In the genomic region with DNA sequence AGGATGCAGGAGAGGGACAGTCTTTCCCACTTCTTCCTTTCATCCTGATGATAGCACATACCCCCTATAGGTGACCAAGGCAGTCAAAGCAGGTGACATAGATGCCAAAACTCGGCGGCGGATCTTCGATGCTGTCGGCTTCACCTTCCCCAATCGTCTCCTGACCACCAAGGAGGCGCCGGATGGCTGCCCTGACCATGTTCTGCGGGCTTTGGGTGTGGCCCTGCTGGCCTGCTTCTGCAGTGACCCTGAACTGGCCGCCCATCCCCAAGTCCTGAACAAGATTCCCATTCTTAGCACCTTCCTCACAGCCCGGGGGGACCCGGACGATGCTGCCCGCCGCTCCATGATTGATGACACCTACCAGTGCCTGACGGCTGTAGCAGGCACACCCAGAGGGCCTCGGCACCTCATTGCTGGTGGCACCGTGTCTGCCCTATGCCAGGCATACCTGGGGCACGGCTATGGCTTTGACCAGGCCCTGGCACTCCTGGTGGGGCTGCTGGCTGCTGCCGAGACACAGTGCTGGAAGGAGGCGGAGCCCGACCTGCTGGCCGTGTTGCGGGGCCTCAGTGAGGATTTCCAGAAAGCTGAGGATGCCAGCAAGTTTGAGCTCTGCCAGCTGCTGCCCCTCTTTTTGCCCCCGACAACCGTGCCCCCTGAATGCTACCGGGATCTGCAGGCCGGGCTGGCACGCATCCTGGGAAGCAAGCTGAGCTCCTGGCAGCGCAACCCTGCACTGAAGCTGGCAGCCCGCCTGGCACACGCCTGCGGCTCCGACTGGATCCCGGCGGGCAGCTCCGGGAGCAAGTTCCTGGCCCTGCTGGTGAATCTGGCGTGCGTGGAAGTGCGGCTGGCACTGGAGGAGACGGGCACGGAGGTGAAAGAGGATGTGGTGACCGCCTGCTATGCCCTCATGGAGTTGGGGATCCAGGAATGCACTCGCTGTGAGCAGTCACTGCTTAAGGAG, we compare ENCODE assay signal across 11 cellular contexts. TPM values are rescaled to one million over a fixed set of nuclear protein-coding genes. Genes with fewer than 3 reads are reported as not detected.
DNase-seq lines count a peak whose midpoint lies in the region; ATAC-seq, FAIRE-seq and TF ChIP-seq lines count a peak whose summit lies in the region.
"Had no signal": no experiment of that assay in that cellular context is flagged by ENCODE, and none has a peak within 500 bp of the region (broad histone marks: within the 10 kb centered on the region; RNA-seq: fewer than 3 reads in every experiment).

No MANE protein-coding gene starts in this region.

- peaks cover 7% of the 10 kb centered on the region for H3K36me3 ChIP-seq in CD4-positive, alpha-beta memory T cell (ENCODE audit: insufficient read depth, low read length)
- H3K36me3 ChIP-seq in pancreas, result no peaks in the 10 kb centered on the region

- WGBS in pancreas, 2 donors, result 37 to 41% methylated on average over 44 of the region's 44 CpGs

- H3K9me3 ChIP-seq in CD4-positive, alpha-beta memory T cell (ENCODE audit: control insufficient read depth in 1 of 2, low read length in 2 of 2), result no peaks in the 10 kb centered on the region
- no peaks in the 10 kb centered on the region for H3K9me3 ChIP-seq in pancreas

- POLR2A ChIA-PET in CD4-positive, alpha-beta memory T cell (lab: Charles Lee; ENCODE audit: partially characterized antibody), result interaction anchor here (1.2 to 2.1 kb wide), 3 partner anchors 11 to 55 kb away, joined by 3 to 8 read pairs (median 4); no protein-coding TSS in a partner anchor
- POLR2A ChIA-PET in T-cell (lab: Charles Lee), result no interaction called here

- no peaks in the 10 kb centered on the region for H3K9me3 Mint-ChIP-seq in CD4-positive, alpha-beta memory T cell
- no peaks in the 10 kb centered on the region for H3K9me3 Mint-ChIP-seq in T-cell
- H3K9me3 Mint-ChIP-seq: activated T-cell treated with anti-CD3 and anti-CD28 coated beads, Interleukin-2, amount 50 U/mL, for 72 hours; immature natural killer cell had no signal

- CTCF ChIA-PET in CD4-positive, alpha-beta memory T cell (lab: Charles Lee; ENCODE audit: partially characterized antibody), result interaction anchor here (0.6 to 5.3 kb wide), 7 partner anchors 7 to 220 kb away, joined by 3 to 69 read pairs (median 4); no protein-coding TSS in a partner anchor
- CTCF ChIA-PET in T-cell (lab: Charles Lee), result interaction anchor here (1.1 to 2.0 kb wide), 2 partner anchors 109 to 110 kb away, joined by 3 to 7 read pairs; no protein-coding TSS in a partner anchor

- H3K27ac Mint-ChIP-seq in CD4-positive, alpha-beta memory T cell, result peak overlapping the region; percentile 82 to 100 (median 94)
- peak overlapping the region; percentile 23 to 86 for H3K27ac Mint-ChIP-seq in T-cell

- no peaks in the 10 kb centered on the region for H3K27me3 ChIP-seq in CD4-positive, alpha-beta memory T cell (ENCODE audit: insufficient read depth, low read length)
- no peaks in the 10 kb centered on the region for H3K27me3 ChIP-seq in pancreas

- peaks cover 5 to 47% of the 10 kb centered on the region in 2 donors for H3K36me3 Mint-ChIP-seq in CD4-positive, alpha-beta memory T cell
- H3K36me3 Mint-ChIP-seq in T-cell, result peaks cover 7% of the 10 kb centered on the region
- H3K36me3 Mint-ChIP-seq: immature natural killer cell had no signal

- intact Hi-C loops in CD4-positive, alpha-beta memory T cell (cut with micrococcal nuclease), result loop anchor here (10.0 kb wide), 1 partner anchor 84 kb away; the partner anchor contains the start of gene PSMB2
- intact Hi-C loops in head of caudate nucleus (cut with DNase I), result loop anchor here (5.0 kb wide), 1 partner anchor 108 kb away; no protein-coding TSS in a partner anchor
- intact Hi-C loops in pancreas (cut with DNase I), result loop anchor here in 2 of 3 donors (5.0 kb wide), 2 partner anchors 108 to 358 kb away; no protein-coding TSS in a partner anchor

- no peak overlapping the region for H3K4me3 ChIP-seq in CD4-positive, alpha-beta memory T cell (ENCODE audit: low read length in 2 of 2)
- no peak overlapping the region for H3K4me3 ChIP-seq in pancreas

- TF ChIP-seq CTCF in pancreas (IDR thresholded peaks at IDR 0.05), result no peak

- peaks cover 27 to 65% (median 35%) of the 10 kb centered on the region in 4 donors for H3K4me1 Mint-ChIP-seq in CD4-positive, alpha-beta memory T cell
- H3K4me1 Mint-ChIP-seq in T-cell, result peaks cover 54 to 64% (median 58%) of the 10 kb centered on the region in 3 donors

- H3K4me1 ChIP-seq in CD4-positive, alpha-beta memory T cell (ENCODE audit: insufficient read depth, low read length), result peaks cover 29% of the 10 kb centered on the region
- peaks cover 4 to 12% (median 8%) of the 10 kb centered on the region in 3 donors for H3K4me1 ChIP-seq in pancreas

- no peak for DNase-seq in CD4-positive, alpha-beta memory T cell
- DNase-seq in T-cell (no peak), head of caudate nucleus (peak; percentile 63 to 93 (median 84)), pancreas (peak; percentile 71 to 95 (median 84)), COR-L47 (lab: John Stamatoyannopoulos, UW) (no peak), NCI-H748 treated with DMSO at 0.1 percent for 48 hours (lab: John Stamatoyannopoulos, UW) (no peak)
- DNase-seq: activated T-cell treated with anti-CD3 and anti-CD28 coated beads, Interleukin-2, amount 50 U/mL, for 72 hours; immature natural killer cell had no signal

- no peak for ATAC-seq in T-cell (replicated peaks in 1 of 4)
- peak in 2 of 4 donors; percentile 29 to 34 for ATAC-seq in pancreas
- ATAC-seq in GM18511 (IDR thresholded peaks at IDR 0.05; ENCODE audit: unreplicated experiment), result no peak
- ATAC-seq in GM18519 (IDR thresholded peaks at IDR 0.05; ENCODE audit: low FRiP score, unreplicated experiment), result no peak
- ATAC-seq: activated T-cell treated with anti-CD3 and anti-CD28 coated beads, Interleukin-2, amount 50 U/mL, for 72 hours; HCT116 had no signal

- no peak for FAIRE-seq in pancreas (lab: Jason Lieb, UNC)

- peak overlapping the region in 2 of 8 donors; percentile 58 to 61 for H3K4me3 Mint-ChIP-seq in CD4-positive, alpha-beta memory T cell
- no peak overlapping the region for H3K4me3 Mint-ChIP-seq in T-cell

- no peak overlapping the region for H3K27ac ChIP-seq in CD4-positive, alpha-beta memory T cell (ENCODE audit: low read depth, low read length)
- H3K27ac ChIP-seq in pancreas, result no peak overlapping the region

- H3K27me3 Mint-ChIP-seq in CD4-positive, alpha-beta memory T cell, result no peaks in the 10 kb centered on the region
- no peaks in the 10 kb centered on the region for H3K27me3 Mint-ChIP-seq in T-cell

RNA-seq across cellular contexts. Expression of gene NCDN, which starts 2.9 kb away (rescaled TPM):
- total RNA-seq in CD4-positive, alpha-beta memory T cell, result 10 to 100 TPM; 29.7 to 32.2 TPM
- polyA plus RNA-seq in CD4-positive, alpha-beta memory T cell, result 10 to 100 TPM; 13.4 to 18.4 TPM
- total RNA-seq in T-cell, result 10 to 100 TPM; 19.8 to 34.0 (median 31.4) TPM
- total RNA-seq in pancreas, result 10 to 100 TPM in 1 of 6 donors, 1 to 10 TPM in 5; 4.4 to 12.8 (median 6.9) TPM
- 10 to 100 TPM in 1 of 2 donors, 1 to 10 TPM in 1; 7.4 to 11.0 TPM for polyA plus RNA-seq in pancreas

RNA-seq across cellular contexts. Expression of gene KIAA0319L, which starts 3.3 kb away (rescaled TPM):
- total RNA-seq in CD4-positive, alpha-beta memory T cell, result 10 to 100 TPM; 79.4 to 82.9 TPM
- 10 to 100 TPM; 12.7 to 29.2 TPM for polyA plus RNA-seq in CD4-positive, alpha-beta memory T cell
- total RNA-seq in T-cell, result 10 to 100 TPM; 60.8 to 73.7 (median 63.7) TPM
- total RNA-seq in pancreas, result 10 to 100 TPM; 41.7 to 50.8 (median 45.7) TPM
- 10 to 100 TPM; 22.9 to 37.4 TPM for polyA plus RNA-seq in pancreas

RNA-seq across cellular contexts. Expression of gene TFAP2E, which starts 12.6 kb away (rescaled TPM):
- total RNA-seq in CD4-positive, alpha-beta memory T cell, result 1 to 10 TPM; 2.3 to 2.9 TPM
- under 1 TPM in 1 of 2 donors, not detected in 1; 0.23 TPM for polyA plus RNA-seq in CD4-positive, alpha-beta memory T cell
- total RNA-seq in T-cell, result 1 to 10 TPM; 2.8 to 4.6 (median 3.1) TPM
- total RNA-seq in pancreas, result under 1 TPM; 0.08 to 0.87 (median 0.21) TPM
- 1 to 10 TPM; 1.1 to 2.0 TPM for polyA plus RNA-seq in pancreas

Comparison
In these comparisons a context has a peak if more than half of its experiments do, and no peak if none do; other contexts are left out.
1. DNase-seq: peak in head of caudate nucleus (42 of 42) and pancreas (6 of 6); none in CD4-positive, alpha-beta memory T cell (0 of 5), T-cell (0 of 34), COR-L47 (single experiment) and NCI-H748 treated with DMSO at 0.1 percent for 48 hours (single experiment).